1 cellular context compared by ENCODE assay signal in the genomic region with DNA sequence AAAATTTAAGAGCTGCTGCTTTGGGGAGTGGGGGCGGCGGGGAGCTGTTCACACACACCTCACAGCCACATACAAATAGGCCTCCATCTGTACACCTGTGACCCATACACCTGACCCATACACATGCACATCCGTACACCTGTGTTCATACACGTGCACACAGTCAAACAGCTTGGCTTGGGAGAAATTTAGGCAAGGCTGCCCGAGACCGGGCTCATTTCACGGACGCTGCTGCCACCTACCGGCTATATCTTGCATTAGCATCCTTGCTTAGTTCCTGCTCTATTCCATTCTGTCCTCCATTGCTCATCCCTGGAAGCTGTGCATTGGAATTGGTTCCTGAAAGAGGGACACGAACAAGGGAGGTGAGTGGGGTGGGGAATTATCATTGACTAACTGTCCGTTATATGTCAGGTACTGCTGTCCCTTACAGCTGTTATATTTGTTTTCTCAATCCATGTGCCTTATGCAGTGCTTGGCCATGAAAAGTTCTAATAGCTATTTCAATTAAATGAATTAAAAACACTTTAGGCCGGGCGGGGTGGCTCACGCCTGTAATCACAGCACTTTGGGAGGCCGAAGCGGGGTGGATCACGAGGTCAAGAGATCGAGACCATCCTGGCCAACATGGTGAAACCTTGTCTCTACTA.
TF ChIP-seq lines count a peak whose summit lies in the region.

No MANE protein-coding gene starts in this region.

TF ChIP-seq in GM12878, 131 proteins besides CTCF, POLR2A, EP300 and RAD21 (continued from another document and continues in another):
- TF ChIP-seq RELB (IDR thresholded peaks at IDR 0.05; ENCODE audit: low read depth): no peak
- TF ChIP-seq ESRRA (IDR thresholded peaks at IDR 0.05; ENCODE audit: low read length): no peak
- TF ChIP-seq, protein P1, sequence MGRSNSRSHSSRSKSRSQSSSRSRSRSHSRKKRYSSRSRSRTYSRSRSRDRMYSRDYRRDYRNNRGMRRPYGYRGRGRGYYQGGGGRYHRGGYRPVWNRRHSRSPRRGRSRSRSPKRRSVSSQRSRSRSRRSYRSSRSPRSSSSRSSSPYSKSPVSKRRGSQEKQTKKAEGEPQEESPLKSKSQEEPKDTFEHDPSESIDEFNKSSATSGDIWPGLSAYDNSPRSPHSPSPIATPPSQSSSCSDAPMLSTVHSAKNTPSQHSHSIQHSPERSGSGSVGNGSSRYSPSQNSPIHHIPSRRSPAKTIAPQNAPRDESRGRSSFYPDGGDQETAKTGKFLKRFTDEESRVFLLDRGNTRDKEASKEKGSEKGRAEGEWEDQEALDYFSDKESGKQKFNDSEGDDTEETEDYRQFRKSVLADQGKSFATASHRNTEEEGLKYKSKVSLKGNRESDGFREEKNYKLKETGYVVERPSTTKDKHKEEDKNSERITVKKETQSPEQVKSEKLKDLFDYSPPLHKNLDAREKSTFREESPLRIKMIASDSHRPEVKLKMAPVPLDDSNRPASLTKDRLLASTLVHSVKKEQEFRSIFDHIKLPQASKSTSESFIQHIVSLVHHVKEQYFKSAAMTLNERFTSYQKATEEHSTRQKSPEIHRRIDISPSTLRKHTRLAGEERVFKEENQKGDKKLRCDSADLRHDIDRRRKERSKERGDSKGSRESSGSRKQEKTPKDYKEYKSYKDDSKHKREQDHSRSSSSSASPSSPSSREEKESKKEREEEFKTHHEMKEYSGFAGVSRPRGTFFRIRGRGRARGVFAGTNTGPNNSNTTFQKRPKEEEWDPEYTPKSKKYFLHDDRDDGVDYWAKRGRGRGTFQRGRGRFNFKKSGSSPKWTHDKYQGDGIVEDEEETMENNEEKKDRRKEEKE (IDR thresholded peaks at IDR 0.05): no peak
- no peak for TF ChIP-seq PML (IDR thresholded peaks at IDR 0.05; ENCODE audit: low read length)
- no peak for TF ChIP-seq IRF4 (IDR thresholded peaks at IDR 0.05; ENCODE audit: low read depth, low read length)
- TF ChIP-seq BMI1 (IDR thresholded peaks at IDR 0.05; ENCODE audit: borderline replicate concordance): no peak
- TF ChIP-seq NR2F1 (conservative IDR thresholded peaks at IDR 0.05): no peak
- TF ChIP-seq EED (IDR thresholded peaks at IDR 0.05; ENCODE audit: low read depth): peak; percentile 70
- peak; percentile 87 to 90 for TF ChIP-seq BHLHE40 (IDR thresholded peaks at IDR 0.05; ENCODE audit: borderline replicate concordance in 1 of 2, low read depth in 2 of 2, low read length in 1 of 2)
- TF ChIP-seq FOXM1 (IDR thresholded peaks at IDR 0.05; ENCODE audit: low read depth, low read length): no peak
- peak; percentile 77 for TF ChIP-seq IKZF1 (conservative IDR thresholded peaks at IDR 0.05)
- no peak for TF ChIP-seq TCF7 (IDR thresholded peaks at IDR 0.05; ENCODE audit: borderline replicate concordance)
- TF ChIP-seq HDGF (IDR thresholded peaks at IDR 0.05): no peak
- TF ChIP-seq, protein P2, sequence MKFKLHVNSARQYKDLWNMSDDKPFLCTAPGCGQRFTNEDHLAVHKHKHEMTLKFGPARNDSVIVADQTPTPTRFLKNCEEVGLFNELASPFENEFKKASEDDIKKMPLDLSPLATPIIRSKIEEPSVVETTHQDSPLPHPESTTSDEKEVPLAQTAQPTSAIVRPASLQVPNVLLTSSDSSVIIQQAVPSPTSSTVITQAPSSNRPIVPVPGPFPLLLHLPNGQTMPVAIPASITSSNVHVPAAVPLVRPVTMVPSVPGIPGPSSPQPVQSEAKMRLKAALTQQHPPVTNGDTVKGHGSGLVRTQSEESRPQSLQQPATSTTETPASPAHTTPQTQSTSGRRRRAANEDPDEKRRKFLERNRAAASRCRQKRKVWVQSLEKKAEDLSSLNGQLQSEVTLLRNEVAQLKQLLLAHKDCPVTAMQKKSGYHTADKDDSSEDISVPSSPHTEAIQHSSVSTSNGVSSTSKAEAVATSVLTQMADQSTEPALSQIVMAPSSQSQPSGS (IDR thresholded peaks at IDR 0.05; ENCODE audit: low read length): no peak
- no peak for TF ChIP-seq ETV6 (conservative IDR thresholded peaks at IDR 0.05 in 1 of 2, IDR thresholded peaks at IDR 0.05 in 1 of 2; ENCODE audit: borderline replicate concordance in 1 of 2, low read depth in 1 of 2)
- 0 out of 2 replicates have a peak, but pooled peaks have one; percentile 24 for TF ChIP-seq NBN (IDR thresholded peaks at IDR 0.05)
- peak; percentile 56 to 73; a peak in 3 of 4 replicates for TF ChIP-seq IKZF2 (IDR thresholded peaks at IDR 0.05)
- TF ChIP-seq RUNX3 (IDR thresholded peaks at IDR 0.05; ENCODE audit: low read length): no peak
- no peak for TF ChIP-seq KAT2A (conservative IDR thresholded peaks at IDR 0.05; ENCODE audit: control insufficient read depth, low read depth, low read length)
- TF ChIP-seq PBX3 (IDR thresholded peaks at IDR 0.05; ENCODE audit: insufficient replicate concordance, low read depth, low read length): no peak
- no peak for TF ChIP-seq CBX5 (IDR thresholded peaks at IDR 0.05; ENCODE audit: low read depth)
- TF ChIP-seq, protein P3, sequence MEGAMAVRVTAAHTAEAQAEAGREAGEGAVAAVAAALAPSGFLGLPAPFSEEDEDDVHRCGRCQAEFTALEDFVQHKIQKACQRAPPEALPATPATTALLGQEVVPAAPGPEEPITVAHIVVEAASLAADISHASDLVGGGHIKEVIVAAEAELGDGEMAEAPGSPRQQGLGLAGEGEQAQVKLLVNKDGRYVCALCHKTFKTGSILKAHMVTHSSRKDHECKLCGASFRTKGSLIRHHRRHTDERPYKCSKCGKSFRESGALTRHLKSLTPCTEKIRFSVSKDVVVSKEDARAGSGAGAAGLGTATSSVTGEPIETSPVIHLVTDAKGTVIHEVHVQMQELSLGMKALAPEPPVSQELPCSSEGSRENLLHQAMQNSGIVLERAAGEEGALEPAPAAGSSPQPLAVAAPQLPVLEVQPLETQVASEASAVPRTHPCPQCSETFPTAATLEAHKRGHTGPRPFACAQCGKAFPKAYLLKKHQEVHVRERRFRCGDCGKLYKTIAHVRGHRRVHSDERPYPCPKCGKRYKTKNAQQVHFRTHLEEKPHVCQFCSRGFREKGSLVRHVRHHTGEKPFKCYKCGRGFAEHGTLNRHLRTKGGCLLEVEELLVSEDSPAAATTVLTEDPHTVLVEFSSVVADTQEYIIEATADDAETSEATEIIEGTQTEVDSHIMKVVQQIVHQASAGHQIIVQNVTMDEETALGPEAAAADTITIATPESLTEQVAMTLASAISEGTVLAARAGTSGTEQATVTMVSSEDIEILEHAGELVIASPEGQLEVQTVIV (IDR thresholded peaks at IDR 0.05; ENCODE audit: borderline replicate concordance, partially characterized antibody): no peak
- peak; percentile 78 for TF ChIP-seq YY1 (IDR thresholded peaks at IDR 0.05; ENCODE audit: low read depth, low read length)
- no peak for TF ChIP-seq NFXL1 (IDR thresholded peaks at IDR 0.05; ENCODE audit: borderline replicate concordance)
- TF ChIP-seq NRF1 (conservative IDR thresholded peaks at IDR 0.05; ENCODE audit: low read depth, low read length): no peak
- no peak for TF ChIP-seq MYB (IDR thresholded peaks at IDR 0.05; ENCODE audit: borderline replicate concordance, low read depth, low read length)
- TF ChIP-seq MTA2 (IDR thresholded peaks at IDR 0.05; ENCODE audit: low read depth): no peak
- TF ChIP-seq, protein P4, sequence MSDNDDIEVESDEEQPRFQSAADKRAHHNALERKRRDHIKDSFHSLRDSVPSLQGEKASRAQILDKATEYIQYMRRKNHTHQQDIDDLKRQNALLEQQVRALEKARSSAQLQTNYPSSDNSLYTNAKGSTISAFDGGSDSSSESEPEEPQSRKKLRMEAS (IDR thresholded peaks at IDR 0.05; ENCODE audit: low read depth, low read length): peak; percentile 48; the same call in 1 of the 2 replicates
- TF ChIP-seq FOS (IDR thresholded peaks at IDR 0.05; ENCODE audit: borderline replicate concordance, extremely low read depth, insufficient read length): no peak
- no peak for TF ChIP-seq HDAC6 (IDR thresholded peaks at IDR 0.05; ENCODE audit: unreplicated experiment)
- no peak for TF ChIP-seq ELK1 (IDR thresholded peaks at IDR 0.05; ENCODE audit: low read depth, low read length)
- TF ChIP-seq LARP7 (IDR thresholded peaks at IDR 0.05): no peak
- no peak for TF ChIP-seq ZBTB11 (CRISPR knock-in tag; IDR thresholded peaks at IDR 0.05)
- no peak for TF ChIP-seq SMAD5 (IDR thresholded peaks at IDR 0.05; ENCODE audit: low read depth)
- TF ChIP-seq ZBED1 (IDR thresholded peaks at IDR 0.05; ENCODE audit: borderline replicate concordance): no peak
- no peak for TF ChIP-seq NKRF (conservative IDR thresholded peaks at IDR 0.05)
- peak; percentile 66; the same call in 1 of the 2 replicates for TF ChIP-seq SMARCA5 (IDR thresholded peaks at IDR 0.05)
- TF ChIP-seq ZNF207 (IDR thresholded peaks at IDR 0.05; ENCODE audit: borderline replicate concordance): no peak
- no peak for TF ChIP-seq POLR2AphosphoS2 (IDR thresholded peaks at IDR 0.05; ENCODE audit: low read depth, low read length)
- no peak for TF ChIP-seq GABPA (IDR thresholded peaks at IDR 0.05; ENCODE audit: low read depth)
- peak; percentile 94 for TF ChIP-seq SMC3 (IDR thresholded peaks at IDR 0.05; ENCODE audit: borderline replicate concordance, low read length)
- no peak for TF ChIP-seq EGR1 (IDR thresholded peaks at IDR 0.05; ENCODE audit: borderline replicate concordance in 1 of 2, low read depth in 2 of 2, low read length in 2 of 2)
